In the genomic region with DNA sequence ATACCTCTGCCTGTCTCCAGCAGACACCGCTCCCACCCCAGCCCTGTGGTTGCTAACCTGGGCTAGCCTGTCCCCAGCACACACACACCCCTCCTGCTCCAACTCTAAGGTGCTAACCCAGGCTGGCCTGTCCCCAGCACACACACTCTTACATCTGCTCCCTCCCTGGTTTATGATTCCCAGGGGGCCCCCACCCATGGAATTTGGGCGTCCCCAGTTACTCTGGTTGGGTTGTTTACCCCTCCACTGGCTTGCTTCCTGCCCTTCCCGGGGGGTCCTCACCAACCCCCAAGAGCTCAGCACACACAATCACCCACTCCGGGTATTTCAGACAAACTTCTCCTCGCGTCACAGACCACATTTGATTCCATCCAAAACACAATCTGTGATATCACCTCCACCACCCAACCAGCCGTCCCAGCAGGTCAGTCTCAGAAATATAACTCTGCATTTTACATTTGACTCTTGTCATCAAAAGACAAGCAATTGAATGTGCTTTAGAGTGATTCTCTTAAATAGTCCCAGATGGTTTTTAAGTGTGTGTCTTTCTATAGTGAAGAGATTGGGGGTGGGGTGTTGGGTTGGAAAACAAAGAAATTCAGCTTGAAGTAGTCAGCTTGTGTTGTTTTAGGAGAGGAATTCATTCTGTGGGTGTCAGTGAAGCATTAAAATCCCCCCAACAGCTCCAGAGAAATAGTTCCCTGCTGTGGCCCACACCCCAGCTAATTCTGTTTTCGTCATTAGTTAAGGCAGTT, we compare ENCODE assay signal across 1 cellular context.
TF ChIP-seq lines count a peak whose summit lies in the region.

No MANE protein-coding gene starts in this region.

TF ChIP-seq in SK-N-SH treated with all-trans-retinoic acid at 6 μM for 48 hours, 23 proteins besides CTCF, POLR2A, EP300 and RAD21 (continued from another document):
- no peak for TF ChIP-seq TOX (CRISPR knock-in tag; IDR thresholded peaks at IDR 0.05; ENCODE audit: borderline replicate concordance)
- no peak for TF ChIP-seq ZNF70 (CRISPR knock-in tag; IDR thresholded peaks at IDR 0.05)
